ENCODE assay signal across 19 cellular contexts in genomic region chr20:31630187-31630790, GRCh38. TPM values are rescaled to one million over a fixed set of nuclear protein-coding genes. Genes with fewer than 3 reads are reported as not detected.
DNase-seq lines count a peak whose midpoint lies in the region; ATAC-seq and TF ChIP-seq lines count a peak whose summit lies in the region.
"Had no signal": no experiment of that assay in that cellular context is flagged by ENCODE, and none has a peak within 500 bp of the region (broad histone marks: within the 10 kb centered on the region; RNA-seq: fewer than 3 reads in every experiment).

No MANE protein-coding gene starts in this region.

- no peaks in the 10 kb centered on the region for H3K27me3 ChIP-seq in adrenal gland

- POLR2A ChIA-PET in HEK293T (lab: Yijun Ruan, JAX) = no interaction called here

- peak; percentile 63 for ATAC-seq in activated naive CD8-positive, alpha-beta T cell treated with anti-CD3 and anti-CD28 coated beads, Interleukin-2, amount 50 U/mL, for 24 hours
- peak; percentile 44 for ATAC-seq in stimulated activated naive CD8-positive, alpha-beta T cell treated with anti-CD3 and anti-CD28 coated beads, Interleukin-15, Interleukin-2, amounts not matched to agents 100 U/mL and 50 U/mL, for 24 hours
- ATAC-seq in HG03108 (IDR thresholded peaks at IDR 0.05; ENCODE audit: unreplicated experiment) = no peak
- ATAC-seq: mucosa of descending colon had no signal

- no peak overlapping the region for H3K4me3 ChIP-seq in adrenal gland
- H3K4me3 ChIP-seq: mucosa of descending colon, skin epidermis had no signal

- H3K36me3 Mint-ChIP-seq in activated naive CD8-positive, alpha-beta T cell treated with anti-CD3 and anti-CD28 coated beads, Interleukin-2, amount 50 U/mL, for 24 hours (ENCODE audit: low read depth) = no peaks in the 10 kb centered on the region
- H3K36me3 Mint-ChIP-seq in activated naive CD8-positive, alpha-beta T cell treated with anti-CD3 and anti-CD28 coated beads for 36 hours = no peaks in the 10 kb centered on the region
- H3K36me3 Mint-ChIP-seq: activated naive CD4-positive, alpha-beta T cell treated with anti-CD3 and anti-CD28 coated beads, Interleukin-2, amount 50 U/mL, for 24 hours had no signal

- H3K9me3 ChIP-seq in adrenal gland (replicated peaks in 1 of 3) = no peaks in the 10 kb centered on the region
- H3K9me3 ChIP-seq: mucosa of descending colon had no signal

- H3K4me1 ChIP-seq in adrenal gland (replicated peaks in 1 of 2) = no peaks in the 10 kb centered on the region

- no peak for TF ChIP-seq POLR2A in adrenal gland (IDR thresholded peaks at IDR 0.05)

- H3K4me3 Mint-ChIP-seq in activated naive CD8-positive, alpha-beta T cell treated with anti-CD3 and anti-CD28 coated beads, Interleukin-2, amount 50 U/mL, for 24 hours = no peak overlapping the region
- no peak overlapping the region for H3K4me3 Mint-ChIP-seq in activated naive CD8-positive, alpha-beta T cell treated with anti-CD3 and anti-CD28 coated beads for 36 hours
- H3K4me3 Mint-ChIP-seq: activated naive CD4-positive, alpha-beta T cell treated with anti-CD3 and anti-CD28 coated beads, Interleukin-2, amount 50 U/mL, for 24 hours had no signal

- H3K4me1 Mint-ChIP-seq in activated naive CD8-positive, alpha-beta T cell treated with anti-CD3 and anti-CD28 coated beads, Interleukin-2, amount 50 U/mL, for 24 hours = no peaks in the 10 kb centered on the region
- H3K4me1 Mint-ChIP-seq in activated naive CD8-positive, alpha-beta T cell treated with anti-CD3 and anti-CD28 coated beads for 36 hours = peaks cover 4% of the 10 kb centered on the region
- H3K4me1 Mint-ChIP-seq: activated naive CD4-positive, alpha-beta T cell treated with anti-CD3 and anti-CD28 coated beads, Interleukin-2, amount 50 U/mL, for 24 hours had no signal

- TF ChIP-seq CTCF in adrenal gland (IDR thresholded peaks at IDR 0.05) = no peak

- WGBS in adrenal gland, 4 donors = 38 to 58% (median 56%) methylated on average over 2 of the region's 2 CpGs

- H3K9me3 Mint-ChIP-seq in activated naive CD8-positive, alpha-beta T cell treated with anti-CD3 and anti-CD28 coated beads, Interleukin-2, amount 50 U/mL, for 24 hours = no peaks in the 10 kb centered on the region
- H3K9me3 Mint-ChIP-seq in activated naive CD8-positive, alpha-beta T cell treated with anti-CD3 and anti-CD28 coated beads for 36 hours = peaks cover 2% of the 10 kb centered on the region
- H3K9me3 Mint-ChIP-seq: activated naive CD4-positive, alpha-beta T cell treated with anti-CD3 and anti-CD28 coated beads, Interleukin-2, amount 50 U/mL, for 24 hours had no signal

- H3K27me3 Mint-ChIP-seq in activated naive CD8-positive, alpha-beta T cell treated with anti-CD3 and anti-CD28 coated beads, Interleukin-2, amount 50 U/mL, for 24 hours = no peaks in the 10 kb centered on the region
- H3K27me3 Mint-ChIP-seq in activated naive CD8-positive, alpha-beta T cell treated with anti-CD3 and anti-CD28 coated beads for 36 hours = no peaks in the 10 kb centered on the region
- H3K27me3 Mint-ChIP-seq: activated naive CD4-positive, alpha-beta T cell treated with anti-CD3 and anti-CD28 coated beads, Interleukin-2, amount 50 U/mL, for 24 hours had no signal

- CTCF ChIA-PET in HEK293T (lab: Yijun Ruan, JAX) = interaction anchor here (1.0 kb wide), 1 partner anchor 93 kb away, joined by 4 read pairs; no protein-coding TSS in a partner anchor

- no peak overlapping the region for H3K27ac ChIP-seq in adrenal gland
- H3K27ac ChIP-seq: skin epidermis, VCaP had no signal

- no peaks in the 10 kb centered on the region for H3K36me3 ChIP-seq in adrenal gland (replicated peaks in 1 of 2)

- intact Hi-C loops in adrenal gland (cut with DNase I) = no loop called here

- H3K27ac Mint-ChIP-seq in activated naive CD8-positive, alpha-beta T cell treated with anti-CD3 and anti-CD28 coated beads, Interleukin-2, amount 50 U/mL, for 24 hours = no peak overlapping the region
- no peak overlapping the region for H3K27ac Mint-ChIP-seq in activated naive CD8-positive, alpha-beta T cell treated with anti-CD3 and anti-CD28 coated beads for 36 hours
- H3K27ac Mint-ChIP-seq: activated naive CD4-positive, alpha-beta T cell treated with anti-CD3 and anti-CD28 coated beads, Interleukin-2, amount 50 U/mL, for 24 hours had no signal

- DNase-seq in activated naive CD8-positive, alpha-beta T cell treated with anti-CD3 and anti-CD28 coated beads, Interleukin-2, amount 50 U/mL, for 24 hours = no peak
- no peak for DNase-seq in activated naive CD8-positive, alpha-beta T cell treated with anti-CD3 and anti-CD28 coated beads for 36 hours
- DNase-seq in NCI-H2171 treated with DMSO at 0.1 percent for 48 hours (lab: John Stamatoyannopoulos, UW) (peak; percentile 97), cerebellar cortex (ENCODE audit: low spot score) (peak; percentile 95), adrenal gland (no peak), HEK293T (ENCODE audit: extremely low spot score) (no peak)
- DNase-seq in stimulated activated naive CD8-positive, alpha-beta T cell treated with anti-CD3 and anti-CD28 coated beads, Interleukin-15, Interleukin-2, amounts not matched to agents 100 U/mL and 50 U/mL, for 24 hours = no peak
- DNase-seq: central memory CD4-positive, alpha-beta T cell; COR-L47; GF-D8; mucosa of descending colon; NCI-H146 had no signal

TF ChIP-seq in HEK293T, 16 proteins besides CTCF, POLR2A, EP300 and RAD21:
- TF ChIP-seq ARNT (IDR thresholded peaks at IDR 0.05) = no peak
- no peak for TF ChIP-seq TARDBP (IDR thresholded peaks at IDR 0.05)
- TF ChIP-seq ELF4 (IDR thresholded peaks at IDR 0.05) = no peak
- no peak for TF ChIP-seq SP1 (IDR thresholded peaks at IDR 0.05)
- TF ChIP-seq FOXK2 (IDR thresholded peaks at IDR 0.05) = no peak
- no peak for TF ChIP-seq PKNOX1 (IDR thresholded peaks at IDR 0.05)
- no peak for TF ChIP-seq ZNF384 (IDR thresholded peaks at IDR 0.05)
- no peak for TF ChIP-seq NFRKB (IDR thresholded peaks at IDR 0.05)
- TF ChIP-seq HDGF (IDR thresholded peaks at IDR 0.05; ENCODE audit: borderline replicate concordance) = no peak
- no peak for TF ChIP-seq FOXM1 (IDR thresholded peaks at IDR 0.05; ENCODE audit: borderline replicate concordance)
- TF ChIP-seq L3MBTL2 (conservative IDR thresholded peaks at IDR 0.05) = no peak
- TF ChIP-seq LEF1 (IDR thresholded peaks at IDR 0.05; ENCODE audit: borderline replicate concordance) = no peak
- TF ChIP-seq BHLHE40 (IDR thresholded peaks at IDR 0.05; ENCODE audit: borderline replicate concordance) = no peak
- TF ChIP-seq CTBP1 (IDR thresholded peaks at IDR 0.05; ENCODE audit: borderline replicate concordance) = no peak
- TF ChIP-seq FOXA1 (IDR thresholded peaks at IDR 0.05) = no peak
- no peak for TF ChIP-seq SUZ12 (IDR thresholded peaks at IDR 0.05)
TF ChIP-seq in HEK293T: peak in this region for 0.

RNA-seq across cellular contexts. Expression of gene COX4I2, which starts 7.4 kb away (rescaled TPM):
- not detected for total RNA-seq in activated naive CD8-positive, alpha-beta T cell treated with anti-CD3 and anti-CD28 coated beads for 36 hours
- total RNA-seq in adrenal gland = not detected
- polyA plus RNA-seq in adrenal gland = 10 to 100 TPM in 1 of 3 donors, 1 to 10 TPM in 1, under 1 TPM in 1; 0.26 to 12.9 (median 2.8) TPM
- total RNA-seq: glomerular endothelial cell, osteoblast, SK-MEL-5 had no signal

RNA-seq across cellular contexts. Expression of gene ID1, which starts 25.2 kb away (rescaled TPM):
- total RNA-seq in activated naive CD8-positive, alpha-beta T cell treated with anti-CD3 and anti-CD28 coated beads for 36 hours = under 1 TPM; 0.36 to 0.37 TPM
- 100 to 1,000 TPM in 7 of 8 donors, 10 to 100 TPM in 1; 60.7 to 468 (median 113) TPM for total RNA-seq in adrenal gland
- polyA plus RNA-seq in adrenal gland = 100 to 1,000 TPM in 2 of 3 donors, 10 to 100 TPM in 1; 19.8 to 357 (median 192) TPM

Comparison
In these comparisons a context has a peak if more than half of its experiments do, and no peak if none do; other contexts are left out.
1. DNase-seq: peak in NCI-H2171 treated with DMSO at 0.1 percent for 48 hours (single experiment) and cerebellar cortex (single experiment); none in activated naive CD8-positive, alpha-beta T cell treated with anti-CD3 and anti-CD28 coated beads, Interleukin-2, amount 50 U/mL, for 24 hours (single experiment), activated naive CD8-positive, alpha-beta T cell treated with anti-CD3 and anti-CD28 coated beads for 36 hours (single experiment), stimulated activated naive CD8-positive, alpha-beta T cell treated with anti-CD3 and anti-CD28 coated beads, Interleukin-15, Interleukin-2, amounts not matched to agents 100 U/mL and 50 U/mL, for 24 hours (single experiment), adrenal gland (0 of 7) and HEK293T (single experiment).
2. RNA of gene ID1, which starts 25.2 kb away (total RNA-seq): 60.7 to 468 TPM in adrenal gland; 0.36 to 0.37 TPM in activated naive CD8-positive, alpha-beta T cell treated with anti-CD3 and anti-CD28 coated beads for 36 hours; every median in the first group is over 10 times any median in the second.